Comparison of ENCODE assay signal across 22 cellular contexts in genomic region chr2:114201781-114202180, GRCh38.
DNase-seq lines count a peak whose midpoint lies in the region; ATAC-seq and TF ChIP-seq lines count a peak whose summit lies in the region.
"Had no signal": no experiment of that assay in that cellular context is flagged by ENCODE, and none has a peak within 500 bp of the region (broad histone marks: within the 10 kb centered on the region; RNA-seq: fewer than 3 reads in every experiment).

No MANE protein-coding gene starts in this region.

- no peaks in the 10 kb centered on the region for H3K4me1 ChIP-seq in HCT116 (ENCODE audit: control insufficient read depth in 1 of 2, insufficient read depth in 2 of 2, low read length in 2 of 2)
- H3K4me1 ChIP-seq in liver (ENCODE audit: control insufficient read depth in 4 of 4, insufficient read depth in 4 of 4, low read length in 3 of 4) = no peaks in the 10 kb centered on the region
- no peaks in the 10 kb centered on the region for H3K4me1 ChIP-seq in naive thymus-derived CD4-positive, alpha-beta T cell (ENCODE audit: control insufficient read depth in 2 of 2, insufficient read depth in 2 of 2, low read length in 2 of 2)
- H3K4me1 ChIP-seq: ascending aorta, SJSA1, spleen had no signal

- H3K36me3 Mint-ChIP-seq in naive thymus-derived CD4-positive, alpha-beta T cell = no peaks in the 10 kb centered on the region
- no peaks in the 10 kb centered on the region for H3K36me3 Mint-ChIP-seq in CD4-positive, alpha-beta T cell (ENCODE audit: low read depth)
- H3K36me3 Mint-ChIP-seq: activated naive CD4-positive, alpha-beta T cell treated with anti-CD3 and anti-CD28 coated beads, Interleukin-2, amount 50 U/mL, for 24 hours; CD4-positive, CD25-positive, alpha-beta regulatory T cell had no signal

- TF ChIP-seq RAD21 in HCT116 (IDR thresholded peaks at IDR 0.05; ENCODE audit: low read depth) (peak; percentile 28; the same call in 1 of the 2 replicates), liver (IDR thresholded peaks at IDR 0.05) (peak; percentile 70 to 71)

- no peak overlapping the region for H3K4me3 ChIP-seq in HCT116 (replicated peaks in 1 of 2; ENCODE audit: low read depth in 1 of 2, low read length in 2 of 2)
- H3K4me3 ChIP-seq in liver (ENCODE audit: low read depth in 1 of 3, low read length in 3 of 3) = no peak overlapping the region
- H3K4me3 ChIP-seq in naive thymus-derived CD4-positive, alpha-beta T cell (ENCODE audit: low read length) = no peak overlapping the region
- H3K4me3 ChIP-seq: ascending aorta, SJSA1, spleen had no signal

- H2AFZ ChIP-seq in HCT116 (ENCODE audit: low read depth, low read length, poor library complexity, severe bottlenecking) = no peak overlapping the region

- no peak for TF ChIP-seq POLR2A in HCT116 (IDR thresholded peaks at IDR 0.05; ENCODE audit: borderline replicate concordance, extremely low read depth, insufficient read depth, insufficient read length)

- peaks cover 0 to 1% (median 0%) of the 10 kb centered on the region in 7 donors for H3K4me1 Mint-ChIP-seq in naive thymus-derived CD4-positive, alpha-beta T cell
- H3K4me1 Mint-ChIP-seq in CD4-positive, alpha-beta T cell (ENCODE audit: low read depth) = no peaks in the 10 kb centered on the region
- H3K4me1 Mint-ChIP-seq: activated CD4-positive, alpha-beta memory T cell treated with anti-CD3 and anti-CD28 coated beads, Interleukin-2, amount 10 ng/mL, durations not matched to agents 7 days and 5 days; activated naive CD4-positive, alpha-beta T cell treated with anti-CD3 and anti-CD28 coated beads, Interleukin-2, amount 50 U/mL, for 24 hours; CD4-positive, CD25-positive, alpha-beta regulatory T cell; central memory CD8-positive, alpha-beta T cell had no signal

- H3K9ac ChIP-seq in HCT116 (ENCODE audit: low read length) = no peak overlapping the region
- no peak overlapping the region for H3K9ac ChIP-seq in liver (ENCODE audit: low read depth in 1 of 2, low read length in 2 of 2)

- intact Hi-C loops in HCT116 (cut with micrococcal nuclease) = no loop called here
- intact Hi-C loops in naive thymus-derived CD4-positive, alpha-beta T cell (cut with micrococcal nuclease) = no loop called here
- intact Hi-C loops in CD4-positive, alpha-beta T cell (cut with DNase I, micrococcal nuclease) = no loop called here

- H3K27me3 ChIP-seq in HCT116 (ENCODE audit: insufficient read depth, low read length) (no peaks in the 10 kb centered on the region), liver (ENCODE audit: control insufficient read depth in 4 of 4, insufficient read depth in 4 of 4, low read length in 3 of 4) (no peaks in the 10 kb centered on the region)
- H3K27me3 ChIP-seq in naive thymus-derived CD4-positive, alpha-beta T cell (ENCODE audit: control insufficient read depth in 2 of 2, insufficient read depth in 2 of 2, low read length in 2 of 2) = no peaks in the 10 kb centered on the region
- H3K27me3 ChIP-seq in CD4-positive, alpha-beta T cell (ENCODE audit: control insufficient read depth, insufficient read depth, low read length) = peaks cover 5% of the 10 kb centered on the region
- H3K27me3 ChIP-seq: ascending aorta, SJSA1, spleen had no signal

- BruUV-seq in HCT116 (replicated peaks; lab: Mats Ljungman, UMichigan) = no TSS peak

- no peak overlapping the region for H3K27ac Mint-ChIP-seq in naive thymus-derived CD4-positive, alpha-beta T cell
- no peak overlapping the region for H3K27ac Mint-ChIP-seq in CD4-positive, alpha-beta T cell
- H3K27ac Mint-ChIP-seq: activated CD4-positive, alpha-beta memory T cell treated with anti-CD3 and anti-CD28 coated beads, Interleukin-2, amount 10 ng/mL, durations not matched to agents 7 days and 5 days; activated naive CD4-positive, alpha-beta T cell treated with anti-CD3 and anti-CD28 coated beads, Interleukin-2, amount 50 U/mL, for 24 hours; activated T-cell treated with anti-CD3 and anti-CD28 coated beads, Interleukin-2, amount 50 U/mL, for 24 hours; CD4-positive, CD25-positive, alpha-beta regulatory T cell; T-helper 2 cell treated with Interferon-gamma antibody and Interleukin-4, amounts not matched to agents 5 μg/mL and 100 μg/mL, for 36 hours had no signal

- 68% methylated on average over 3 of the region's 3 CpGs for WGBS in liver

- 0 out of 6 replicates have a peak, but pooled peaks of 1 of the 3 experiments have one; percentile 7 for TF ChIP-seq CTCF in HCT116 (IDR thresholded peaks at IDR 0.05 in 2 of 3, conservative IDR thresholded peaks at IDR 0.05 in 1 of 3; ENCODE audit: borderline replicate concordance in 1 of 3, insufficient read depth in 1 of 3, low read depth in 2 of 3, low read length in 2 of 3)
- peak; percentile 19 for TF ChIP-seq CTCF in liver (IDR thresholded peaks at IDR 0.05; ENCODE audit: low read depth, low read length, missing input control)
- TF ChIP-seq CTCF in CD4-positive, alpha-beta T cell (IDR thresholded peaks at IDR 0.05) = no peak

- peaks cover 0 to 6% of the 10 kb centered on the region in 2 experiments; a peak in 1 of 4 replicates for H3K9me3 ChIP-seq in HCT116 (ENCODE audit: control insufficient read depth in 1 of 2, insufficient read depth in 1 of 2, low read depth in 1 of 2, low read length in 2 of 2)
- peaks cover 0 to 3% (median 0%) of the 10 kb centered on the region in 4 donors for H3K9me3 ChIP-seq in liver (ENCODE audit: control insufficient read depth in 4 of 4, low read length in 3 of 4)
- H3K9me3 ChIP-seq in naive thymus-derived CD4-positive, alpha-beta T cell (ENCODE audit: control insufficient read depth in 2 of 3, low read length in 3 of 3) = no peaks in the 10 kb centered on the region
- no peaks in the 10 kb centered on the region for H3K9me3 ChIP-seq in CD4-positive, alpha-beta T cell (ENCODE audit: control insufficient read depth, low read length)
- H3K9me3 ChIP-seq: ascending aorta, SJSA1 had no signal

- CTCF ChIA-PET in HCT116 (lab: Charles Lee) = no interaction called here
- CTCF ChIA-PET in naive thymus-derived CD4-positive, alpha-beta T cell (lab: Charles Lee) = no interaction called here
- CTCF ChIA-PET in CD4-positive, alpha-beta T cell (lab: Charles Lee) = no interaction called here

- DNase-seq in NCI-H82 (lab: John Stamatoyannopoulos, UW) (peak; percentile 33), NCI-H82 treated with DMSO at 0.1 percent for 48 hours (lab: John Stamatoyannopoulos, UW; ENCODE audit: unreplicated experiment) (no peak), HCT116 (ENCODE audit: low read depth, low spot score) (no peak), RPMI7951 (ENCODE audit: low read depth) (peak; percentile 15)
- no peak for DNase-seq in naive thymus-derived CD4-positive, alpha-beta T cell
- no peak for DNase-seq in CD4-positive, alpha-beta T cell
- DNase-seq: activated CD4-positive, alpha-beta memory T cell treated with anti-CD3 and anti-CD28 coated beads, Interleukin-2, amount 10 ng/mL, durations not matched to agents 7 days and 5 days; activated CD4-positive, CD25-positive, alpha-beta regulatory T cell; activated T-cell treated with anti-CD3 and anti-CD28 coated beads, Interleukin-2, amount 50 U/mL, for 24 hours; CD4-positive, CD25-positive, alpha-beta regulatory T cell; DMS79 treated with DMSO at 0.1 percent for 48 hours; NCI-H2029; NCI-H510A treated with DMSO at 0.1 percent for 48 hours; nucleus accumbens; spleen had no signal

- peaks cover 0 to 44% (median 23%) of the 10 kb centered on the region in 5 donors for H3K27me3 Mint-ChIP-seq in naive thymus-derived CD4-positive, alpha-beta T cell
- peaks cover 9% of the 10 kb centered on the region for H3K27me3 Mint-ChIP-seq in CD4-positive, alpha-beta T cell
- H3K27me3 Mint-ChIP-seq: CD4-positive, CD25-positive, alpha-beta regulatory T cell had no signal

- H3K4me2 ChIP-seq in HCT116 (ENCODE audit: low read length) = no peak overlapping the region

- no peaks in the 10 kb centered on the region for H3K9me2 ChIP-seq in HCT116 (ENCODE audit: insufficient read depth)

- no peaks in the 10 kb centered on the region for H3K79me2 ChIP-seq in HCT116 (ENCODE audit: insufficient read depth, low read length)

- ATAC-seq in HCT116 (no peak), GM21576 (IDR thresholded peaks at IDR 0.05; ENCODE audit: unreplicated experiment) (no peak)
- ATAC-seq in naive thymus-derived CD4-positive, alpha-beta T cell = no peak
- ATAC-seq in CD4-positive, alpha-beta T cell (ENCODE audit: poor library complexity) = no peak

- POLR2A ChIA-PET in HCT116 (lab: Charles Lee) = no interaction called here
- POLR2A ChIA-PET in naive thymus-derived CD4-positive, alpha-beta T cell (lab: Charles Lee) = no interaction called here
- POLR2A ChIA-PET in CD4-positive, alpha-beta T cell (lab: Charles Lee) = no interaction called here

- no peak overlapping the region for H3K27ac ChIP-seq in HCT116 (ENCODE audit: low read depth, low read length)
- no peak overlapping the region for H3K27ac ChIP-seq in liver (ENCODE audit: low read depth in 1 of 2, low read length in 2 of 2)
- no peak overlapping the region for H3K27ac ChIP-seq in naive thymus-derived CD4-positive, alpha-beta T cell (ENCODE audit: low read depth, low read length)
- H3K27ac ChIP-seq in CD4-positive, alpha-beta T cell (ENCODE audit: low read depth, low read length) = no peak overlapping the region
- H3K27ac ChIP-seq: ascending aorta, SJSA1, spleen had no signal

- H3K9me3 Mint-ChIP-seq in naive thymus-derived CD4-positive, alpha-beta T cell = no peaks in the 10 kb centered on the region
- no peaks in the 10 kb centered on the region for H3K9me3 Mint-ChIP-seq in CD4-positive, alpha-beta T cell
- H3K9me3 Mint-ChIP-seq: activated CD4-positive, alpha-beta memory T cell treated with anti-CD3 and anti-CD28 coated beads, Interleukin-2, amount 10 ng/mL, durations not matched to agents 7 days and 5 days; activated naive CD4-positive, alpha-beta T cell treated with anti-CD3 and anti-CD28 coated beads, Interleukin-2, amount 50 U/mL, for 24 hours; activated T-cell treated with anti-CD3 and anti-CD28 coated beads, Interleukin-2, amount 50 U/mL, for 24 hours; central memory CD8-positive, alpha-beta T cell; T-helper 2 cell treated with Interferon-gamma antibody and Interleukin-4, amounts not matched to agents 5 μg/mL and 100 μg/mL, for 36 hours had no signal

- H3K4me3 Mint-ChIP-seq in naive thymus-derived CD4-positive, alpha-beta T cell = no peak overlapping the region
- H3K4me3 Mint-ChIP-seq in CD4-positive, alpha-beta T cell = no peak overlapping the region
- H3K4me3 Mint-ChIP-seq: activated CD4-positive, alpha-beta memory T cell treated with anti-CD3 and anti-CD28 coated beads, Interleukin-2, amount 10 ng/mL, durations not matched to agents 7 days and 5 days; activated naive CD4-positive, alpha-beta T cell treated with anti-CD3 and anti-CD28 coated beads, Interleukin-2, amount 50 U/mL, for 24 hours; activated T-cell treated with anti-CD3 and anti-CD28 coated beads, Interleukin-2, amount 50 U/mL, for 24 hours; CD4-positive, CD25-positive, alpha-beta regulatory T cell; central memory CD8-positive, alpha-beta T cell; T-helper 2 cell treated with Interferon-gamma antibody and Interleukin-4, amounts not matched to agents 5 μg/mL and 100 μg/mL, for 36 hours had no signal

- H3K36me3 ChIP-seq in HCT116 (ENCODE audit: control insufficient read depth in 1 of 2, insufficient read depth in 2 of 2, low read length in 2 of 2) (no peaks in the 10 kb centered on the region), liver (ENCODE audit: control insufficient read depth in 4 of 4, insufficient read depth in 3 of 4, low read depth in 1 of 4, low read length in 3 of 4) (no peaks in the 10 kb centered on the region)
- no peaks in the 10 kb centered on the region for H3K36me3 ChIP-seq in naive thymus-derived CD4-positive, alpha-beta T cell (ENCODE audit: control insufficient read depth in 2 of 3, insufficient read depth in 3 of 3, low read length in 3 of 3)
- H3K36me3 ChIP-seq: ascending aorta, SJSA1, spleen had no signal

- RAD21 ChIA-PET in HCT116 (lab: Charles Lee; ENCODE audit: low non-redundant PET in 1 of 2, low total read pairs in 2 of 2, uncharacterized antibody in 2 of 2, unreplicated experiment in 2 of 2) = no interaction called here

- no peaks in the 10 kb centered on the region for H4K20me1 ChIP-seq in HCT116 (ENCODE audit: insufficient read depth)

Comparison
In these comparisons a context has a peak if more than half of its experiments do, and no peak if none do; other contexts are left out.
1. DNase-seq: peak in NCI-H82 (single experiment) and RPMI7951 (single experiment); none in NCI-H82 treated with DMSO at 0.1 percent for 48 hours (single experiment), HCT116 (single experiment), naive thymus-derived CD4-positive, alpha-beta T cell (0 of 9) and CD4-positive, alpha-beta T cell (0 of 10).